Comparison of ENCODE assay signal across 1 cellular context in genomic region chr1:224329484-224329841, GRCh38.
TF ChIP-seq lines count a peak whose summit lies in the region.

No MANE protein-coding gene starts in this region.

TF ChIP-seq in H1, 55 proteins besides CTCF, POLR2A, EP300 and RAD21:
- TF ChIP-seq TBP (IDR thresholded peaks at IDR 0.05; ENCODE audit: low read depth, low read length), result no peak
- TF ChIP-seq RFX5 (IDR thresholded peaks at IDR 0.05; ENCODE audit: borderline replicate concordance, low read depth, low read length), result no peak
- TF ChIP-seq, protein P1, sequence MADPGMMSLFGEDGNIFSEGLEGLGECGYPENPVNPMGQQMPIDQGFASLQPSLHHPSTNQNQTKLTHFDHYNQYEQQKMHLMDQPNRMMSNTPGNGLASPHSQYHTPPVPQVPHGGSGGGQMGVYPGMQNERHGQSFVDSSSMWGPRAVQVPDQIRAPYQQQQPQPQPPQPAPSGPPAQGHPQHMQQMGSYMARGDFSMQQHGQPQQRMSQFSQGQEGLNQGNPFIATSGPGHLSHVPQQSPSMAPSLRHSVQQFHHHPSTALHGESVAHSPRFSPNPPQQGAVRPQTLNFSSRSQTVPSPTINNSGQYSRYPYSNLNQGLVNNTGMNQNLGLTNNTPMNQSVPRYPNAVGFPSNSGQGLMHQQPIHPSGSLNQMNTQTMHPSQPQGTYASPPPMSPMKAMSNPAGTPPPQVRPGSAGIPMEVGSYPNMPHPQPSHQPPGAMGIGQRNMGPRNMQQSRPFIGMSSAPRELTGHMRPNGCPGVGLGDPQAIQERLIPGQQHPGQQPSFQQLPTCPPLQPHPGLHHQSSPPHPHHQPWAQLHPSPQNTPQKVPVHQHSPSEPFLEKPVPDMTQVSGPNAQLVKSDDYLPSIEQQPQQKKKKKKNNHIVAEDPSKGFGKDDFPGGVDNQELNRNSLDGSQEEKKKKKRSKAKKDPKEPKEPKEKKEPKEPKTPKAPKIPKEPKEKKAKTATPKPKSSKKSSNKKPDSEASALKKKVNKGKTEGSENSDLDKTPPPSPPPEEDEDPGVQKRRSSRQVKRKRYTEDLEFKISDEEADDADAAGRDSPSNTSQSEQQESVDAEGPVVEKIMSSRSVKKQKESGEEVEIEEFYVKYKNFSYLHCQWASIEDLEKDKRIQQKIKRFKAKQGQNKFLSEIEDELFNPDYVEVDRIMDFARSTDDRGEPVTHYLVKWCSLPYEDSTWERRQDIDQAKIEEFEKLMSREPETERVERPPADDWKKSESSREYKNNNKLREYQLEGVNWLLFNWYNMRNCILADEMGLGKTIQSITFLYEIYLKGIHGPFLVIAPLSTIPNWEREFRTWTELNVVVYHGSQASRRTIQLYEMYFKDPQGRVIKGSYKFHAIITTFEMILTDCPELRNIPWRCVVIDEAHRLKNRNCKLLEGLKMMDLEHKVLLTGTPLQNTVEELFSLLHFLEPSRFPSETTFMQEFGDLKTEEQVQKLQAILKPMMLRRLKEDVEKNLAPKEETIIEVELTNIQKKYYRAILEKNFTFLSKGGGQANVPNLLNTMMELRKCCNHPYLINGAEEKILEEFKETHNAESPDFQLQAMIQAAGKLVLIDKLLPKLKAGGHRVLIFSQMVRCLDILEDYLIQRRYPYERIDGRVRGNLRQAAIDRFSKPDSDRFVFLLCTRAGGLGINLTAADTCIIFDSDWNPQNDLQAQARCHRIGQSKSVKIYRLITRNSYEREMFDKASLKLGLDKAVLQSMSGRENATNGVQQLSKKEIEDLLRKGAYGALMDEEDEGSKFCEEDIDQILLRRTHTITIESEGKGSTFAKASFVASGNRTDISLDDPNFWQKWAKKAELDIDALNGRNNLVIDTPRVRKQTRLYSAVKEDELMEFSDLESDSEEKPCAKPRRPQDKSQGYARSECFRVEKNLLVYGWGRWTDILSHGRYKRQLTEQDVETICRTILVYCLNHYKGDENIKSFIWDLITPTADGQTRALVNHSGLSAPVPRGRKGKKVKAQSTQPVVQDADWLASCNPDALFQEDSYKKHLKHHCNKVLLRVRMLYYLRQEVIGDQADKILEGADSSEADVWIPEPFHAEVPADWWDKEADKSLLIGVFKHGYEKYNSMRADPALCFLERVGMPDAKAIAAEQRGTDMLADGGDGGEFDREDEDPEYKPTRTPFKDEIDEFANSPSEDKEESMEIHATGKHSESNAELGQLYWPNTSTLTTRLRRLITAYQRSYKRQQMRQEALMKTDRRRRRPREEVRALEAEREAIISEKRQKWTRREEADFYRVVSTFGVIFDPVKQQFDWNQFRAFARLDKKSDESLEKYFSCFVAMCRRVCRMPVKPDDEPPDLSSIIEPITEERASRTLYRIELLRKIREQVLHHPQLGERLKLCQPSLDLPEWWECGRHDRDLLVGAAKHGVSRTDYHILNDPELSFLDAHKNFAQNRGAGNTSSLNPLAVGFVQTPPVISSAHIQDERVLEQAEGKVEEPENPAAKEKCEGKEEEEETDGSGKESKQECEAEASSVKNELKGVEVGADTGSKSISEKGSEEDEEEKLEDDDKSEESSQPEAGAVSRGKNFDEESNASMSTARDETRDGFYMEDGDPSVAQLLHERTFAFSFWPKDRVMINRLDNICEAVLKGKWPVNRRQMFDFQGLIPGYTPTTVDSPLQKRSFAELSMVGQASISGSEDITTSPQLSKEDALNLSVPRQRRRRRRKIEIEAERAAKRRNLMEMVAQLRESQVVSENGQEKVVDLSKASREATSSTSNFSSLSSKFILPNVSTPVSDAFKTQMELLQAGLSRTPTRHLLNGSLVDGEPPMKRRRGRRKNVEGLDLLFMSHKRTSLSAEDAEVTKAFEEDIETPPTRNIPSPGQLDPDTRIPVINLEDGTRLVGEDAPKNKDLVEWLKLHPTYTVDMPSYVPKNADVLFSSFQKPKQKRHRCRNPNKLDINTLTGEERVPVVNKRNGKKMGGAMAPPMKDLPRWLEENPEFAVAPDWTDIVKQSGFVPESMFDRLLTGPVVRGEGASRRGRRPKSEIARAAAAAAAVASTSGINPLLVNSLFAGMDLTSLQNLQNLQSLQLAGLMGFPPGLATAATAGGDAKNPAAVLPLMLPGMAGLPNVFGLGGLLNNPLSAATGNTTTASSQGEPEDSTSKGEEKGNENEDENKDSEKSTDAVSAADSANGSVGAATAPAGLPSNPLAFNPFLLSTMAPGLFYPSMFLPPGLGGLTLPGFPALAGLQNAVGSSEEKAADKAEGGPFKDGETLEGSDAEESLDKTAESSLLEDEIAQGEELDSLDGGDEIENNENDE (IDR thresholded peaks at IDR 0.05; ENCODE audit: insufficient replicate concordance, low read length), result no peak
- no peak for TF ChIP-seq SP4 (IDR thresholded peaks at IDR 0.05; ENCODE audit: low read length)
- TF ChIP-seq TAF7 (optimal IDR thresholded peaks at IDR 0.05; ENCODE audit: borderline replicate concordance, low read depth, low read length), result no peak
- TF ChIP-seq JUN (IDR thresholded peaks at IDR 0.05; ENCODE audit: low read depth, low read length), result no peak
- no peak for TF ChIP-seq EZH2 (IDR thresholded peaks at IDR 0.05; ENCODE audit: low read depth, low read length, severe bottlenecking)
- no peak for TF ChIP-seq PHF8 (conservative IDR thresholded peaks at IDR 0.05; ENCODE audit: low read depth, low read length)
- TF ChIP-seq NRF1 (IDR thresholded peaks at IDR 0.05; ENCODE audit: low read depth, low read length), result no peak
- TF ChIP-seq CHD2 (IDR thresholded peaks at IDR 0.05; ENCODE audit: low read length), result no peak
- TF ChIP-seq CTBP2 (IDR thresholded peaks at IDR 0.05; ENCODE audit: borderline replicate concordance, insufficient read depth, insufficient read length, low read length), result no peak
- TF ChIP-seq ASH2L (IDR thresholded peaks at IDR 0.05; ENCODE audit: low read length), result no peak
- no peak for TF ChIP-seq JUND (IDR thresholded peaks at IDR 0.05; ENCODE audit: low read length)
- no peak for TF ChIP-seq SP2 (IDR thresholded peaks at IDR 0.05; ENCODE audit: low read length)
- TF ChIP-seq POU5F1 (IDR thresholded peaks at IDR 0.05; ENCODE audit: low read depth, low read length), result no peak
